12 cellular contexts compared by ENCODE assay signal in the genomic region with DNA sequence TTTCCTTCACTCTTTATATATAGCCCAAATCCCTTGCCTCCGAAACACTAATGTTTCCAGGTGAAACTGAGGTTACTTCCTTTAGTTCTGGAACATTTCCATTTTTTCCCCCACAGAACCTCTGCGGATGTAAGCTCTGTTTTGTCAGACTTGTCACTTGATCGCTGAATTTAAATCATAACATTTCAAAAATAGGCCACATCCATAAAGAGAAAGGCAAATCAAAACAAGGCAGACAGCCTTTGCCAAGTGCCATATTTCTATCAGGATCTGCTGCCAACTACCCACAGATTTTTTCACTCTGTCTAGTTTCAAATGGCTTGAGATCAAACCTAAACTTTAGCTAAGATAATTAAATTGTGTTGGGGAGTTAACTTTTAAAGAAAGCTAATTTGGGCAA.
DNase-seq lines count a peak whose midpoint lies in the region; ATAC-seq and TF ChIP-seq lines count a peak whose summit lies in the region.
"Had no signal": no experiment of that assay in that cellular context is flagged by ENCODE, and none has a peak within 500 bp of the region (broad histone marks: within the 10 kb centered on the region; RNA-seq: fewer than 3 reads in every experiment).

No MANE protein-coding gene starts in this region.

- CTCF ChIA-PET in CD4-positive, alpha-beta memory T cell (lab: Charles Lee; ENCODE audit: partially characterized antibody) = interaction anchor here (1.2 to 8.4 kb wide), 6 partner anchors 10 to 112 kb away, joined by 3 to 146 read pairs (median 8); a partner anchor contains a TSS
- CTCF ChIA-PET in OCI-LY7 (lab: Charles Lee; ENCODE audit: unreplicated experiment) = no interaction called here

- no peaks in the 10 kb centered on the region for H3K9me3 ChIP-seq in CD4-positive, alpha-beta memory T cell (ENCODE audit: control insufficient read depth in 1 of 2, low read length in 2 of 2)
- no peaks in the 10 kb centered on the region for H3K9me3 ChIP-seq in OCI-LY7 (ENCODE audit: low read length)
- H3K9me3 ChIP-seq in lower lobe of right lung = no peaks in the 10 kb centered on the region

- peaks cover 0 to 3% (median 0%) of the 10 kb centered on the region in 8 donors for H3K9me3 Mint-ChIP-seq in CD4-positive, alpha-beta memory T cell
- H3K9me3 Mint-ChIP-seq in dendritic cell treated with granulocyte-macrophage colony-stimulating factor and Interleukin-4, amounts not matched to agents 40 ng/mL and 50 ng/mL, for 4 days = no peaks in the 10 kb centered on the region
- H3K9me3 Mint-ChIP-seq in osteocyte (ENCODE audit: unreplicated experiment) = no peaks in the 10 kb centered on the region
- H3K9me3 Mint-ChIP-seq: neural crest cell had no signal

- H3K4me1 ChIP-seq in CD4-positive, alpha-beta memory T cell (ENCODE audit: insufficient read depth, low read length) = peaks cover 88% of the 10 kb centered on the region
- H3K4me1 ChIP-seq in OCI-LY7 (ENCODE audit: insufficient read depth, low read length, poor library complexity, severe bottlenecking) = peaks cover 69% of the 10 kb centered on the region
- peaks cover 76% of the 10 kb centered on the region for H3K4me1 ChIP-seq in lower lobe of right lung

- intact Hi-C loops in CD4-positive, alpha-beta memory T cell (cut with micrococcal nuclease) = loop anchor here (5.0 to 10.0 kb wide), 2 partner anchors 257 to 1031 kb away; a partner anchor contains a TSS
- intact Hi-C loops in OCI-LY7 (cut with micrococcal nuclease; ENCODE audit: unreplicated experiment) (no loop called here), lower lobe of right lung (cut with DNase I) (loop anchor here (5.0 kb wide), 1 partner anchor 112 kb away; no protein-coding TSS in a partner anchor)
- intact Hi-C loops in dendritic cell treated with granulocyte-macrophage colony-stimulating factor and Interleukin-4, amounts not matched to agents 40 ng/mL and 50 ng/mL, for 4 days (cut with micrococcal nuclease) = loop anchor here (5.0 kb wide), 1 partner anchor 47 kb away; no protein-coding TSS in a partner anchor

- H3K4me3 ChIP-seq in CD4-positive, alpha-beta memory T cell (ENCODE audit: low read length in 2 of 2) = peak overlapping the region in 1 of 2 donors; percentile 11
- no peak overlapping the region for H3K4me3 ChIP-seq in OCI-LY7 (ENCODE audit: low read depth, low read length, poor library complexity, severe bottlenecking)
- H3K4me3 ChIP-seq in lower lobe of right lung = no peak overlapping the region

- H3K4me1 Mint-ChIP-seq in CD4-positive, alpha-beta memory T cell = peaks cover 69 to 85% (median 77%) of the 10 kb centered on the region in 4 donors
- H3K4me1 Mint-ChIP-seq in dendritic cell treated with granulocyte-macrophage colony-stimulating factor and Interleukin-4, amounts not matched to agents 40 ng/mL and 50 ng/mL, for 4 days (ENCODE audit: low read depth) = peaks cover 60% of the 10 kb centered on the region
- H3K4me1 Mint-ChIP-seq in osteocyte (ENCODE audit: unreplicated experiment) = peaks cover 14% of the 10 kb centered on the region

- H3K4me3 Mint-ChIP-seq in CD4-positive, alpha-beta memory T cell = peak overlapping the region in 7 of 8 donors; percentile 84 to 99 (median 92)
- no peak overlapping the region for H3K4me3 Mint-ChIP-seq in dendritic cell treated with granulocyte-macrophage colony-stimulating factor and Interleukin-4, amounts not matched to agents 40 ng/mL and 50 ng/mL, for 4 days
- no peak overlapping the region for H3K4me3 Mint-ChIP-seq in osteocyte (ENCODE audit: unreplicated experiment)
- H3K4me3 Mint-ChIP-seq: neural crest cell had no signal

- POLR2A ChIA-PET in CD4-positive, alpha-beta memory T cell (lab: Charles Lee; ENCODE audit: partially characterized antibody) = interaction anchor here (1.2 to 30.5 kb wide), 5 partner anchors 37 to 131 kb away, joined by 3 to 1394 read pairs (median 96); a partner anchor contains a TSS
- POLR2A ChIA-PET in OCI-LY7 (lab: Charles Lee) = interaction anchor here (5.8 to 8.0 kb wide), 3 partner anchors 13 to 114 kb away, joined by 35 to 79 read pairs (median 69); a partner anchor contains a TSS

- H3K4me2 ChIP-seq in OCI-LY7 (ENCODE audit: low read length) = peak overlapping the region; percentile 24

- H2AFZ ChIP-seq in OCI-LY7 (ENCODE audit: low read length) = no peak overlapping the region

- TF ChIP-seq CTCF in OCI-LY7 (conservative IDR thresholded peaks at IDR 0.05; ENCODE audit: low read length) = no peak
- TF ChIP-seq CTCF in osteocyte (IDR thresholded peaks at IDR 0.05) = no peak
- TF ChIP-seq CTCF in lower lobe of right lung (IDR thresholded peaks at IDR 0.05) = no peak

- H3K27me3 ChIP-seq in CD4-positive, alpha-beta memory T cell (ENCODE audit: insufficient read depth, low read length) = no peaks in the 10 kb centered on the region
- no peaks in the 10 kb centered on the region for H3K27me3 ChIP-seq in lower lobe of right lung (ENCODE audit: low read depth)

- DNase-seq in CD4-positive, alpha-beta memory T cell = no peak
- DNase-seq in OCI-LY7 (ENCODE audit: low spot score) (no peak), osteocyte (ENCODE audit: extremely low spot score, unreplicated experiment) (no peak), NOMO-1 (lab: John Stamatoyannopoulos, UW; ENCODE audit: unreplicated experiment in 2 of 2) (no peak), lower lobe of right lung (no peak), NCI-H1092 (lab: John Stamatoyannopoulos, UW) (no peak), midbrain (lab: John Stamatoyannopoulos, UW) (no peak)
- DNase-seq: NCI-H187; NK-92 treated with Interleukin-12 subunit alpha and Interleukin-12 subunit beta, amount 100 ng/mL, for 24 hours had no signal

- ATAC-seq in lower lobe of right lung = no peak

- H3K9me2 ChIP-seq in OCI-LY7 (ENCODE audit: insufficient read depth, low read length) = no peaks in the 10 kb centered on the region

- no peaks in the 10 kb centered on the region for H3K36me3 ChIP-seq in CD4-positive, alpha-beta memory T cell (ENCODE audit: insufficient read depth, low read length)
- H3K36me3 ChIP-seq in OCI-LY7 (ENCODE audit: insufficient read depth, low read length) (no peaks in the 10 kb centered on the region), lower lobe of right lung (no peaks in the 10 kb centered on the region)

- peaks cover 0 to 20% of the 10 kb centered on the region in 2 donors for H3K36me3 Mint-ChIP-seq in CD4-positive, alpha-beta memory T cell
- peaks cover 21% of the 10 kb centered on the region for H3K36me3 Mint-ChIP-seq in dendritic cell treated with granulocyte-macrophage colony-stimulating factor and Interleukin-4, amounts not matched to agents 40 ng/mL and 50 ng/mL, for 4 days (ENCODE audit: low read depth)
- no peaks in the 10 kb centered on the region for H3K36me3 Mint-ChIP-seq in osteocyte (ENCODE audit: unreplicated experiment)

- H3K27ac ChIP-seq in CD4-positive, alpha-beta memory T cell (ENCODE audit: low read depth, low read length) = peak overlapping the region; percentile 73
- H3K27ac ChIP-seq in OCI-LY7 (ENCODE audit: low read depth, low read length, poor library complexity, severe bottlenecking) (peak overlapping the region; percentile 7), lower lobe of right lung (no peak overlapping the region)
- H3K27ac ChIP-seq: C4-2B had no signal

- no TSS peak for BruUV-seq in OCI-LY7 (replicated peaks; lab: Mats Ljungman, UMichigan)

- peaks cover 63% of the 10 kb centered on the region; the same call in 1 of the 2 replicates for H3K79me2 ChIP-seq in OCI-LY7 (ENCODE audit: insufficient read depth, low read depth, low read length)

- H3K27me3 Mint-ChIP-seq in CD4-positive, alpha-beta memory T cell = no peaks in the 10 kb centered on the region
- no peaks in the 10 kb centered on the region for H3K27me3 Mint-ChIP-seq in dendritic cell treated with granulocyte-macrophage colony-stimulating factor and Interleukin-4, amounts not matched to agents 40 ng/mL and 50 ng/mL, for 4 days
- no peaks in the 10 kb centered on the region for H3K27me3 Mint-ChIP-seq in osteocyte (ENCODE audit: unreplicated experiment)

- peak overlapping the region; percentile 95 to 99 (median 97) for H3K27ac Mint-ChIP-seq in CD4-positive, alpha-beta memory T cell
- H3K27ac Mint-ChIP-seq in dendritic cell treated with granulocyte-macrophage colony-stimulating factor and Interleukin-4, amounts not matched to agents 40 ng/mL and 50 ng/mL, for 4 days = peak overlapping the region; percentile 50
- peak overlapping the region; percentile 50 for H3K27ac Mint-ChIP-seq in osteocyte (ENCODE audit: unreplicated experiment)

- H4K20me1 ChIP-seq in OCI-LY7 (ENCODE audit: insufficient read depth, low read length) = no peaks in the 10 kb centered on the region

Comparison
In these comparisons a context has a peak if more than half of its experiments do, and no peak if none do; other contexts are left out.
1. H3K4me3 Mint-ChIP-seq: peak in CD4-positive, alpha-beta memory T cell (7 of 8); none in dendritic cell treated with granulocyte-macrophage colony-stimulating factor and Interleukin-4, amounts not matched to agents 40 ng/mL and 50 ng/mL, for 4 days (single experiment) and osteocyte (single experiment).
2. Peak in every context shown above with its lines, with median percentiles within 50 percentile points of each other: H3K27ac Mint-ChIP-seq.